Comparison of ENCODE assay signal across 7 cellular contexts in genomic region chr17:8121531-8122390, GRCh38. TPM values are rescaled to one million over a fixed set of nuclear protein-coding genes. Genes with fewer than 3 reads are reported as not detected.
DNase-seq lines count a peak whose midpoint lies in the region; ATAC-seq and TF ChIP-seq lines count a peak whose summit lies in the region.

No MANE protein-coding gene starts in this region.

- H3K4me1 ChIP-seq in iPS-20b (ENCODE audit: insufficient read depth, low read length) (peaks cover 5% of the 10 kb centered on the region; the same call in 1 of the 2 replicates), gastrocnemius medialis (peaks cover 63 to 71% of the 10 kb centered on the region in 2 donors)

- POLR2A ChIA-PET in RWPE1 (lab: Yijun Ruan, JAX; ENCODE audit: low non-redundant PET): interaction anchor here (0.6 kb wide), 1 partner anchor 49 kb away, joined by 5 read pairs; no protein-coding TSS in a partner anchor

- CTCF ChIA-PET in RWPE1 (lab: Yijun Ruan, JAX): interaction anchor here (0.7 to 1.1 kb wide), 6 partner anchors 11 to 127 kb away, joined by 3 to 6 read pairs (median 3); no protein-coding TSS in a partner anchor

- no peak for TF ChIP-seq POLR2A in gastrocnemius medialis (IDR thresholded peaks at IDR 0.05)

- H3K27me3 ChIP-seq in brain microvascular endothelial cell (replicated peaks) (no peaks in the 10 kb centered on the region), iPS-20b (ENCODE audit: insufficient read depth, low read length) (peaks cover 71% of the 10 kb centered on the region), gastrocnemius medialis (peaks cover 34 to 49% (median 39%) of the 10 kb centered on the region in 3 donors)

- TF ChIP-seq CTCF in RWPE1 (conservative IDR thresholded peaks at IDR 0.05; ENCODE audit: low read depth): peak; percentile 79
- peak; percentile 46 for TF ChIP-seq CTCF in brain microvascular endothelial cell (IDR thresholded peaks at IDR 0.05; ENCODE audit: low read depth, low read length, missing control alignments)
- TF ChIP-seq CTCF in gastrocnemius medialis (IDR thresholded peaks at IDR 0.05 in 4 of 5, conservative IDR thresholded peaks at IDR 0.05 in 1 of 5): peak in 3 of 5 experiments; percentile 34 to 61 (median 43)

- H3K4me3 ChIP-seq in GM08714 (ENCODE audit: low read length) (peak overlapping the region; percentile 84), brain microvascular endothelial cell (ENCODE audit: low read depth, low read length) (peak overlapping the region; percentile 66), iPS-20b (ENCODE audit: low read length) (peak overlapping the region; percentile 89), gastrocnemius medialis (peak overlapping the region; percentile 51 to 63 (median 56))

- peak; percentile 26 for ATAC-seq in HG03280 (IDR thresholded peaks at IDR 0.05; ENCODE audit: unreplicated experiment)
- ATAC-seq in gastrocnemius medialis: no peak
- ATAC-seq in HG02763 (IDR thresholded peaks at IDR 0.05; ENCODE audit: unreplicated experiment): no peak

- no peaks in the 10 kb centered on the region for H3K36me3 ChIP-seq in brain microvascular endothelial cell (replicated peaks)
- H3K36me3 ChIP-seq in iPS-20b (ENCODE audit: insufficient read depth, low read depth, low read length): no peaks in the 10 kb centered on the region
- H3K36me3 ChIP-seq in gastrocnemius medialis: no peaks in the 10 kb centered on the region

- in situ Hi-C loops in brain microvascular endothelial cell (cut with HindIII; ENCODE audit: low pct_ligation_motif_present, low sequenced_read_pairs) (no loop called here), gastrocnemius medialis (cut with MboI; ENCODE audit: low sequenced_read_pairs in 4 of 4) (loop anchor here in 2 of 4 donors (10.0 kb wide), 2 partner anchors 53 to 63 kb away; partner anchors contain the start of gene TMEM107 (in 1 of the 2))

- DNase-seq in RWPE1 (ENCODE audit: low spot score) (peak; percentile 56), brain microvascular endothelial cell (peak; percentile 47), gastrocnemius medialis (no peak)

- peak overlapping the region; percentile 90 for H3K27ac ChIP-seq in RWPE1
- H3K27ac ChIP-seq in brain microvascular endothelial cell: no peak overlapping the region
- no peak overlapping the region for H3K27ac ChIP-seq in iPS-20b (ENCODE audit: low read length)
- H3K27ac ChIP-seq in gastrocnemius medialis: peak overlapping the region in 1 of 4 donors; percentile 5

- H3K9me3 ChIP-seq in iPS-20b (ENCODE audit: insufficient read depth, low read depth, low read length) (no peaks in the 10 kb centered on the region), gastrocnemius medialis (no peaks in the 10 kb centered on the region)

- no peak overlapping the region for H3K9ac ChIP-seq in iPS-20b (ENCODE audit: low read depth, low read length)

- intact Hi-C loops in gastrocnemius medialis (cut with DNase I; ENCODE audit: low total_unique reads): no loop called here

RNA-seq across cellular contexts. Expression of gene HES7, which starts 2.1 kb away (rescaled TPM):
- not detected for total RNA-seq in gastrocnemius medialis

RNA-seq across cellular contexts. Expression of gene ALOXE3, which starts 3.4 kb away (rescaled TPM):
- not detected for total RNA-seq in gastrocnemius medialis

RNA-seq across cellular contexts. Expression of gene PER1, which starts 30.4 kb away (rescaled TPM):
- 100 to 1,000 TPM; 105 to 263 (median 164) TPM for total RNA-seq in gastrocnemius medialis

RNA-seq across cellular contexts. Expression of gene ALOX12B, which starts 34.2 kb away (rescaled TPM):
- not detected for total RNA-seq in gastrocnemius medialis

RNA-seq across cellular contexts. Expression of gene VAMP2, which starts 41.0 kb away (rescaled TPM):
- 10 to 100 TPM; 10.9 to 37.0 (median 25.7) TPM for total RNA-seq in gastrocnemius medialis

Comparison
In these comparisons a context has a peak if more than half of its experiments do, and no peak if none do; other contexts are left out.
1. DNase-seq: peak in RWPE1 (single experiment) and brain microvascular endothelial cell (single experiment); none in gastrocnemius medialis (0 of 2).
2. Peak in every context shown above with its lines, with median percentiles within 50 percentile points of each other: H3K4me3 ChIP-seq and CTCF ChIP-seq.